ENCODE assay signal across 7 cellular contexts in genomic region chr18:54261894-54262293, GRCh38. TPM values are rescaled to one million over a fixed set of nuclear protein-coding genes. Genes with fewer than 3 reads are reported as not detected.
DNase-seq lines count a peak whose midpoint lies in the region; ATAC-seq and TF ChIP-seq lines count a peak whose summit lies in the region.

No MANE protein-coding gene starts in this region.

- no peaks in the 10 kb centered on the region for H3K27me3 ChIP-seq in CD8-positive, alpha-beta memory T cell (ENCODE audit: insufficient read depth, low read length, poor library complexity, severe bottlenecking)

- no peak for DNase-seq in activated B cell treated with CpG ODN at 0.5 μM for 24 hours
- DNase-seq in stimulated activated CD4-positive, alpha-beta T cell treated with anti-CD3 and anti-CD28 coated beads, TNF-alpha, amount 100 ng/mL, for 24 hours (ENCODE audit: low read depth in 3 of 3), result peak in 2 of 3 experiments; percentile 27 to 60
- DNase-seq in NCI-H187 (lab: John Stamatoyannopoulos, UW), result no peak
- DNase-seq in CD8-positive, alpha-beta memory T cell, result no peak
- no peak for DNase-seq in HFFc6

- H3K9me3 ChIP-seq in CD8-positive, alpha-beta memory T cell (ENCODE audit: low read length), result no peaks in the 10 kb centered on the region

- TF ChIP-seq CTCF in activated B cell treated with CpG ODN at 0.5 μM for 24 hours (IDR thresholded peaks at IDR 0.05) (no peak), HFFc6 (IDR thresholded peaks at IDR 0.05) (no peak)

- H3K27me3 Mint-ChIP-seq in activated B cell treated with CpG ODN at 0.5 μM for 24 hours (no peaks in the 10 kb centered on the region), HFFc6 (ENCODE audit: insufficient read depth) (no peaks in the 10 kb centered on the region)
- H3K27me3 Mint-ChIP-seq in CD8-positive, alpha-beta memory T cell, result no peaks in the 10 kb centered on the region

- CTCF ChIA-PET in activated B cell treated with CpG ODN at 0.5 μM for 24 hours (lab: Charles Lee), result no interaction called here
- CTCF ChIA-PET in CD8-positive, alpha-beta memory T cell (lab: Charles Lee), result no interaction called here

- H3K27ac ChIP-seq in CD8-positive, alpha-beta memory T cell (ENCODE audit: low read depth, low read length), result no peak overlapping the region

- H3K36me3 Mint-ChIP-seq in activated B cell treated with CpG ODN at 0.5 μM for 24 hours (ENCODE audit: low read depth) (no peaks in the 10 kb centered on the region), HFFc6 (ENCODE audit: low read depth) (no peaks in the 10 kb centered on the region)
- H3K36me3 Mint-ChIP-seq in CD8-positive, alpha-beta memory T cell, result no peaks in the 10 kb centered on the region

- H3K4me3 Mint-ChIP-seq in activated B cell treated with CpG ODN at 0.5 μM for 24 hours (peak overlapping the region; percentile 67), HFFc6 (no peak overlapping the region)
- H3K4me3 Mint-ChIP-seq in CD8-positive, alpha-beta memory T cell, result no peak overlapping the region

- H3K36me3 ChIP-seq in CD8-positive, alpha-beta memory T cell (ENCODE audit: insufficient read depth, low read length), result no peaks in the 10 kb centered on the region

- H3K4me1 ChIP-seq in CD8-positive, alpha-beta memory T cell (ENCODE audit: insufficient read depth, low read length), result no peaks in the 10 kb centered on the region

- ATAC-seq in GM19351 (IDR thresholded peaks at IDR 0.05; ENCODE audit: unreplicated experiment), result peak; percentile 71
- ATAC-seq in HG02981 (IDR thresholded peaks at IDR 0.05; ENCODE audit: unreplicated experiment), result peak; percentile 73
- peak; percentile 81 for ATAC-seq in activated B cell treated with CpG ODN at 0.5 μM for 24 hours (ENCODE audit: low read depth)

- peaks cover 60% of the 10 kb centered on the region for H3K4me1 Mint-ChIP-seq in activated B cell treated with CpG ODN at 0.5 μM for 24 hours
- H3K4me1 Mint-ChIP-seq in CD8-positive, alpha-beta memory T cell, result peaks cover 10 to 28% (median 25%) of the 10 kb centered on the region in 3 donors
- H3K4me1 Mint-ChIP-seq in HFFc6 (ENCODE audit: low read depth), result peaks cover 15% of the 10 kb centered on the region

- POLR2A ChIA-PET in activated B cell treated with CpG ODN at 0.5 μM for 24 hours (lab: Charles Lee), result interaction anchor here (1.3 to 1.9 kb wide), 3 partner anchors 8 to 14 kb away, joined by 10 read pairs; partner anchors contain the start of gene POLI
- POLR2A ChIA-PET in CD8-positive, alpha-beta memory T cell (lab: Charles Lee), result no interaction called here

- intact Hi-C loops in activated B cell treated with CpG ODN at 0.5 μM for 24 hours (cut with micrococcal nuclease), result loop anchor here (2.0 kb wide), 1 partner anchor 1059 kb away; no protein-coding TSS in a partner anchor

- H3K27ac Mint-ChIP-seq in activated B cell treated with CpG ODN at 0.5 μM for 24 hours (peak overlapping the region; percentile 93), HFFc6 (no peak overlapping the region)
- peak overlapping the region in 2 of 8 donors; percentile 17 to 55 for H3K27ac Mint-ChIP-seq in CD8-positive, alpha-beta memory T cell

- H3K9me3 Mint-ChIP-seq in activated B cell treated with CpG ODN at 0.5 μM for 24 hours, result no peaks in the 10 kb centered on the region
- no peaks in the 10 kb centered on the region for H3K9me3 Mint-ChIP-seq in CD8-positive, alpha-beta memory T cell
- no peaks in the 10 kb centered on the region for H3K9me3 Mint-ChIP-seq in HFFc6

- no peak overlapping the region for H3K4me3 ChIP-seq in CD8-positive, alpha-beta memory T cell (ENCODE audit: low read length)

RNA-seq across cellular contexts. Expression of gene POLI, which starts 7.4 kb away (rescaled TPM):
- total RNA-seq in activated B cell treated with CpG ODN at 0.5 μM for 24 hours, result 24.8 and 27.1 TPM in 2 replicates
- 10 to 100 TPM in 1 of 2 experiments, 1 to 10 TPM in 1; 9.2 to 10.1 TPM for total RNA-seq in CD8-positive, alpha-beta memory T cell
- polyA plus RNA-seq in CD8-positive, alpha-beta memory T cell, result 3.3 TPM
- total RNA-seq in HFFc6 (2021; fragmentation: NEBNext Ultra II Directional; extraction: Animal tissue kit (Norgen Biotek cat#: 25700)), result 10 to 100 TPM; 13.3 to 17.5 (median 15.6) TPM

RNA-seq across cellular contexts. Expression of gene MBD2, which starts 37.4 kb away (rescaled TPM):
- 146 and 150 TPM in 2 replicates for total RNA-seq in activated B cell treated with CpG ODN at 0.5 μM for 24 hours
- 100 to 1,000 TPM; 195 to 201 TPM for total RNA-seq in CD8-positive, alpha-beta memory T cell
- 27.2 TPM for polyA plus RNA-seq in CD8-positive, alpha-beta memory T cell
- 100 to 1,000 TPM in 1 of 6 experiments, 10 to 100 TPM in 5; 84.8 to 104 (median 88.9) TPM for total RNA-seq in HFFc6 (2021; fragmentation: NEBNext Ultra II Directional; extraction: Animal tissue kit (Norgen Biotek cat#: 25700))

Comparison
In these comparisons a context has a peak if more than half of its experiments do, and no peak if none do; other contexts are left out.
1. DNase-seq: peak in stimulated activated CD4-positive, alpha-beta T cell treated with anti-CD3 and anti-CD28 coated beads, TNF-alpha, amount 100 ng/mL, for 24 hours (2 of 3); none in activated B cell treated with CpG ODN at 0.5 μM for 24 hours (single experiment), NCI-H187 (0 of 2), CD8-positive, alpha-beta memory T cell (0 of 5) and HFFc6 (single experiment).
2. Peak in every context shown above with its lines, with median percentiles within 50 percentile points of each other: ATAC-seq.